Comparison of ENCODE assay signal across 16 cellular contexts in the genomic region with DNA sequence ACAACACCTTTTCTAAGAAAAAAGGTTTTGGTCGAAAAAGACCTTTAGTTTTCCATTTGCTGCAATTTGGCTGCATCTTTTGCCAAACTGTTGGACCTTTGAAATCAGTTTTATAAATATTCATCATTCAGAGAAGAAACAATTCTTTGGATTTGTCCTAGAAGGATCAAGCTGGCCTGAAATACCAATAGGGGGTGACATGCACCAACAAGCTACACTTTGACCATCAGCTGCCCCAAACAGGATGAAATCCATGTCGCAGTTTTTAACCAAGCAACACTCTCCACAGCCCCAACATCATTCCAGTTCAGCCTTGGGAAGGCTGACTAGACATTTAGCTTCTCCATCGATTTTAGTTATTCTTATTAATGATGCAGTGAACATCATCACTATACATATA. TPM values are rescaled to one million over a fixed set of nuclear protein-coding genes. Genes with fewer than 3 reads are reported as not detected.
DNase-seq lines count a peak whose midpoint lies in the region; ATAC-seq and TF ChIP-seq lines count a peak whose summit lies in the region.
"Had no signal": no experiment of that assay in that cellular context is flagged by ENCODE, and none has a peak within 500 bp of the region (broad histone marks: within the 10 kb centered on the region; RNA-seq: fewer than 3 reads in every experiment).

No MANE protein-coding gene starts in this region.

- H3K9me3 ChIP-seq in Panc1 (ENCODE audit: control insufficient read depth, insufficient read depth, low read depth, low read length) (no peaks in the 10 kb centered on the region), ovary (no peaks in the 10 kb centered on the region)

- H3K4me1 ChIP-seq in Panc1 (ENCODE audit: control insufficient read depth, insufficient read depth, low read length) (no peaks in the 10 kb centered on the region), ovary (ENCODE audit: insufficient read depth) (no peaks in the 10 kb centered on the region)

- H3K27me3 ChIP-seq in Panc1 (ENCODE audit: control insufficient read depth, insufficient read depth, low read length) = no peaks in the 10 kb centered on the region
- no peaks in the 10 kb centered on the region for H3K27me3 ChIP-seq in ovary

- CTCF ChIA-PET in Panc1 (lab: Charles Lee) = no interaction called here

- TF ChIP-seq POLR2A in ovary (IDR thresholded peaks at IDR 0.05) = no peak

- in situ Hi-C loops in Panc1 (cut with HindIII; ENCODE audit: low pct_unique_long_range_greater_than_20kb, low sequenced_read_pairs) = no loop called here

- ATAC-seq in Panc1 (no peak), HG03095 (IDR thresholded peaks at IDR 0.05; ENCODE audit: unreplicated experiment) (no peak)
- ATAC-seq: activated CD4-positive, alpha-beta T cell treated with anti-CD3 and anti-CD28 coated beads for 36 hours had no signal

- TF ChIP-seq CTCF in Panc1 (IDR thresholded peaks at IDR 0.05) (peak; percentile 54), retinal pigment epithelial cell (conservative IDR thresholded peaks at IDR 0.05; ENCODE audit: low read depth, low read length) (peak; percentile 15), ovary (IDR thresholded peaks at IDR 0.05) (no peak)

- POLR2A ChIA-PET in Panc1 (lab: Charles Lee) = no interaction called here

- no peak for TF ChIP-seq EP300 in ovary (IDR thresholded peaks at IDR 0.05)

- no peak overlapping the region for H3K4me3 ChIP-seq in Panc1 (ENCODE audit: low read depth in 2 of 2, low read length in 2 of 2)
- H3K4me3 ChIP-seq in retinal pigment epithelial cell (ENCODE audit: low read length) = no peak overlapping the region
- no peak overlapping the region for H3K4me3 ChIP-seq in ovary

- DNase-seq in DMS 273 (lab: John Stamatoyannopoulos, UW; ENCODE audit: unreplicated experiment) = peak; percentile 5
- no peak for DNase-seq in DMS 273 treated with DMSO at 0.1 percent for 48 hours (lab: John Stamatoyannopoulos, UW)
- no peak for DNase-seq in Panc1 (ENCODE audit: low read depth, low spot score)
- DNase-seq in fibroblast of gingiva (ENCODE audit: low read depth) = peak; percentile 14
- DNase-seq in retinal pigment epithelial cell (ENCODE audit: low read depth) = no peak
- DNase-seq in ovary = no peak
- DNase-seq in stimulated activated naive CD4-positive, alpha-beta T cell treated with Interleukin-2 at 50 U/mL for 16 hours (lab: John Stamatoyannopoulos, UW) = no peak
- DNase-seq: 8988T; activated CD4-positive, alpha-beta T cell treated with anti-CD3 and anti-CD28 coated beads for 36 hours; CD8-positive, alpha-beta memory T cell; NCI-H1417; NCI-H2171; Right ventricle myocardium superior; stimulated activated CD8-positive, alpha-beta memory T cell treated with anti-CD3 and anti-CD28 coated beads, Interleukin-4, amount 100 ng/mL, for 48 hours; trophoblast cell had no signal

- no peak overlapping the region for H3K27ac ChIP-seq in Panc1 (ENCODE audit: low read length)
- no peak overlapping the region for H3K27ac ChIP-seq in ovary

- BruUV-seq in Panc1 (replicated peaks; lab: Mats Ljungman, UMichigan) = no TSS peak

- intact Hi-C loops in Panc1 (cut with micrococcal nuclease; ENCODE audit: unreplicated experiment) = no loop called here
- intact Hi-C loops in ovary (cut with DNase I) = no loop called here

- H3K36me3 ChIP-seq in Panc1 (ENCODE audit: control insufficient read depth, insufficient read depth, low read length) (no peaks in the 10 kb centered on the region), ovary (no peaks in the 10 kb centered on the region)

- WGBS in ovary, 3 donors = 84 to 90% (median 85%) methylated on average over 3 of the region's 3 CpGs

RNA-seq across cellular contexts. Expression of gene RPL15, which starts 9.8 kb away (rescaled TPM):
- 864 TPM for total RNA-seq in Panc1 (2021; ENCODE audit: unreplicated experiment)
- polyA plus RNA-seq in Panc1 (2012; ENCODE audit: insufficient read length) = 1,152 TPM
- total RNA-seq in ovary = 1,000 to 10,000 TPM; 3,013 to 4,925 (median 3,735) TPM
- 1,000 to 10,000 TPM; 4,714 to 6,966 TPM for polyA plus RNA-seq in ovary

RNA-seq across cellular contexts. Expression of gene NKIRAS1, which starts 9.9 kb away (rescaled TPM):
- total RNA-seq in Panc1 (2021; ENCODE audit: unreplicated experiment) (8.9 TPM), ovary (10 to 100 TPM; 10.2 to 16.8 (median 13.4) TPM)
- 4.7 TPM for polyA plus RNA-seq in Panc1 (2012; ENCODE audit: insufficient read length)
- polyA plus RNA-seq in ovary = 10 to 100 TPM in 1 of 2 donors, 1 to 10 TPM in 1; 8.7 to 18.9 TPM

RNA-seq across cellular contexts. Expression of gene NR1D2, which starts 18.4 kb away (rescaled TPM):
- total RNA-seq in Panc1 (2021; ENCODE audit: unreplicated experiment) (9.5 TPM), ovary (10 to 100 TPM; 29.9 to 74.3 (median 37.2) TPM)
- polyA plus RNA-seq in Panc1 (2012; ENCODE audit: insufficient read length) = 3.9 TPM
- polyA plus RNA-seq in ovary = 10 to 100 TPM; 26.9 to 33.3 TPM

Comparison
In these comparisons a context has a peak if more than half of its experiments do, and no peak if none do; other contexts are left out.
1. DNase-seq: peak in DMS 273 (single experiment) and fibroblast of gingiva (single experiment); none in DMS 273 treated with DMSO at 0.1 percent for 48 hours (single experiment), Panc1 (single experiment), retinal pigment epithelial cell (single experiment), ovary (0 of 5) and stimulated activated naive CD4-positive, alpha-beta T cell treated with Interleukin-2 at 50 U/mL for 16 hours (single experiment).
2. CTCF ChIP-seq: peak in Panc1 (single experiment) and retinal pigment epithelial cell (single experiment); none in ovary (0 of 3).